In the genomic region with DNA sequence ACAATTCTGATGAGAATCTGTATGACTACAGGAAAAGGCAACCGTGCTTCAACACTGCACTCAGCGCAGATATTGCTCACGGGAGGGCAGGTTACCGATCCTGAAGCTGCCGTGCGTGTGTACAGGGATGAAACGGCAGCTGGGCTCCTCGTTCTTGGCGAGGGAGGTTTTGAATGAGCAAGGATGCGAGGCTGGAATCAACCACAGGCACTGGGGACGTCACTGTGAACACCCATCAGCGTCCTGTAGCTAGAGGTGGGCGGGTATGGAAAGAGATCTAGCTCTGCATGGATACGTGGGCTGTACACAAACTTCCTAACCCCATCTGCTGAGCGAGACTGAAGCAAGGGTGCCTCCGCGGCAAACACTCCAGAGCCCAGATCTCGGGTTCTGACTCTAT, we compare ENCODE assay signal across 23 cellular contexts.
DNase-seq lines count a peak whose midpoint lies in the region; ATAC-seq and TF ChIP-seq lines count a peak whose summit lies in the region.
"Had no signal": no experiment of that assay in that cellular context is flagged by ENCODE, and none has a peak within 500 bp of the region (broad histone marks: within the 10 kb centered on the region; RNA-seq: fewer than 3 reads in every experiment).

No MANE protein-coding gene starts in this region.

- no peaks in the 10 kb centered on the region for H3K4me1 Mint-ChIP-seq in activated T-helper 17 cell treated with anti-CD3 and anti-CD28 coated beads, Interleukin-2, amount 50 U/mL, for 72 hours

- H3K4me3 ChIP-seq in right cardiac atrium (ENCODE audit: low read length) (no peak overlapping the region), prostate gland (no peak overlapping the region)
- H3K4me3 ChIP-seq: ovary had no signal

- no peak overlapping the region for H3K27ac ChIP-seq in right cardiac atrium (ENCODE audit: low read length)
- H3K27ac ChIP-seq in prostate gland: no peak overlapping the region
- H3K27ac ChIP-seq: HL-60, ovary had no signal

- H3K36me3 ChIP-seq in prostate gland: no peaks in the 10 kb centered on the region
- H3K36me3 ChIP-seq: BE2C, ovary had no signal

- H3K4me1 ChIP-seq in right cardiac atrium (ENCODE audit: control insufficient read depth, insufficient read depth, low read length) (no peaks in the 10 kb centered on the region), prostate gland (replicated peaks) (no peaks in the 10 kb centered on the region)

- no peak for TF ChIP-seq POLR2A in prostate gland (IDR thresholded peaks at IDR 0.05)

- H3K27me3 Mint-ChIP-seq in activated T-helper 17 cell treated with anti-CD3 and anti-CD28 coated beads, Interleukin-2, amount 50 U/mL, for 72 hours: peaks cover 8% of the 10 kb centered on the region

- WGBS in right cardiac atrium: 89% methylated on average over 18 of the region's 18 CpGs
- WGBS in prostate gland: 86% methylated on average over 18 of the region's 18 CpGs

- H3K9me3 ChIP-seq in right cardiac atrium (ENCODE audit: control insufficient read depth, low read length) (no peaks in the 10 kb centered on the region), prostate gland (no peaks in the 10 kb centered on the region)
- H3K9me3 ChIP-seq: BE2C, ovary, SK-N-SH had no signal

- ATAC-seq in left ventricle myocardium superior (no peak), right cardiac atrium (no peak)
- no peak for ATAC-seq in activated T-helper 17 cell treated with anti-CD3 and anti-CD28 coated beads, Interleukin-2, amount 50 U/mL, for 72 hours (replicated peaks)
- ATAC-seq: activated CD4-positive, alpha-beta T cell treated with anti-CD3 and anti-CD28 coated beads for 36 hours; left cardiac atrium had no signal

- intact Hi-C loops in left ventricle myocardium superior (cut with micrococcal nuclease): no loop called here
- intact Hi-C loops in right cardiac atrium (cut with DNase I): no loop called here
- intact Hi-C loops in posterior cingulate gyrus (cut with DNase I): no loop called here
- intact Hi-C loops in prostate gland (cut with DNase I): no loop called here

- no peak overlapping the region for H3K27ac Mint-ChIP-seq in activated T-helper 17 cell treated with anti-CD3 and anti-CD28 coated beads, Interleukin-2, amount 50 U/mL, for 72 hours
- H3K27ac Mint-ChIP-seq: activated CD4-positive, alpha-beta T cell treated with anti-CD3 and anti-CD28 coated beads for 36 hours; activated naive CD4-positive, alpha-beta T cell treated with anti-CD3 and anti-CD28 coated beads, Interleukin-2, amount 10 ng/mL, durations not matched to agents 7 days and 5 days; naive B cell had no signal

- H3K4me3 Mint-ChIP-seq in activated T-helper 17 cell treated with anti-CD3 and anti-CD28 coated beads, Interleukin-2, amount 50 U/mL, for 72 hours: no peak overlapping the region
- H3K4me3 Mint-ChIP-seq: activated CD4-positive, alpha-beta T cell treated with anti-CD3 and anti-CD28 coated beads for 36 hours; activated naive CD4-positive, alpha-beta T cell treated with anti-CD3 and anti-CD28 coated beads, Interleukin-2, amount 10 ng/mL, durations not matched to agents 7 days and 5 days; naive B cell had no signal

- H3K36me3 Mint-ChIP-seq in activated T-helper 17 cell treated with anti-CD3 and anti-CD28 coated beads, Interleukin-2, amount 50 U/mL, for 72 hours (ENCODE audit: low read depth): no peaks in the 10 kb centered on the region
- H3K36me3 Mint-ChIP-seq: activated naive CD4-positive, alpha-beta T cell treated with anti-CD3 and anti-CD28 coated beads, Interleukin-2, amount 10 ng/mL, durations not matched to agents 7 days and 5 days had no signal

- no peaks in the 10 kb centered on the region for H3K27me3 ChIP-seq in right cardiac atrium (ENCODE audit: control insufficient read depth, insufficient read depth)
- H3K27me3 ChIP-seq in prostate gland (replicated peaks; ENCODE audit: insufficient read depth): no peaks in the 10 kb centered on the region
- H3K27me3 ChIP-seq: BE2C, ovary had no signal

- H3K9me3 Mint-ChIP-seq in activated T-helper 17 cell treated with anti-CD3 and anti-CD28 coated beads, Interleukin-2, amount 50 U/mL, for 72 hours: no peaks in the 10 kb centered on the region
- H3K9me3 Mint-ChIP-seq: activated naive CD4-positive, alpha-beta T cell treated with anti-CD3 and anti-CD28 coated beads, Interleukin-2, amount 10 ng/mL, durations not matched to agents 7 days and 5 days had no signal

- no peak for TF ChIP-seq CTCF in prostate gland (IDR thresholded peaks at IDR 0.05)

- peak; percentile 7 for DNase-seq in left ventricle myocardium superior
- DNase-seq in right cardiac atrium: no peak
- peak; percentile 36 for DNase-seq in inferior parietal cortex (ENCODE audit: extremely low spot score)
- DNase-seq in posterior cingulate gyrus: peak in 8 of 10 donors; percentile 34 to 93 (median 61)
- no peak for DNase-seq in NCI-H146 treated with DMSO at 0.1 percent for 48 hours (lab: John Stamatoyannopoulos, UW; ENCODE audit: unreplicated experiment)
- no peak for DNase-seq in prostate gland (ENCODE audit: low spot score)
- no peak for DNase-seq in NCI-H1436 treated with DMSO at 0.1 percent for 48 hours (lab: John Stamatoyannopoulos, UW)
- DNase-seq: activated CD4-positive, alpha-beta T cell treated with anti-CD3 and anti-CD28 coated beads for 36 hours; activated naive CD4-positive, alpha-beta T cell treated with anti-CD3 and anti-CD28 coated beads, Interleukin-2, amount 10 ng/mL, durations not matched to agents 7 days and 5 days; activated T-cell treated with anti-CD3 and anti-CD28 coated beads, Interleukin-2, amount 50 U/mL, for 48 hours; BE2C; left cardiac atrium; mesendoderm; naive B cell; NCI-H1048; NCI-H2029 treated with DMSO at 0.1 percent for 48 hours; NCI-H226; RPMI8226; SK-N-SH; trophoblast cell had no signal

Comparison
In these comparisons a context has a peak if more than half of its experiments do, and no peak if none do; other contexts are left out.
1. DNase-seq: peak in left ventricle myocardium superior (single experiment), inferior parietal cortex (single experiment) and posterior cingulate gyrus (8 of 10); none in right cardiac atrium (0 of 3), NCI-H146 treated with DMSO at 0.1 percent for 48 hours (single experiment), prostate gland (single experiment) and NCI-H1436 treated with DMSO at 0.1 percent for 48 hours (single experiment).